8 cellular contexts compared by ENCODE assay signal in the genomic region with DNA sequence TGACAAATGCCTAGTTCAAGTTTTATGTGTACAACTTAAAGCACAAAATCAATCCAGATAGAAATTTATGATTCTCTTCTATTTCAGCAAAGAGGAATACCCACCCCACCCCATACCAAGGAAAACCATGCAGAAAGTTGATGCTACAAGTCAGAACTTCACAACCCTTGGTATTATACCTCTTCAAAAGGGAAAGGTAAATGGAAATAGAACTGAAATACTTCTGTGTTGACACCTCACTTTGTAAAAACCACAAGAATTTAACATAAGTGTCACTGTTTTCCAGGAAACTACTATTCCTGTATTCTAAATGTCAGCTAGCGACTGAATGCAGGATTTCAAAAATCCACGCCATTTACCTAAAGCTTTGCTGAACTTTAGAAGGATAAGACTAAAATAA. TPM values are rescaled to one million over a fixed set of nuclear protein-coding genes. Genes with fewer than 3 reads are reported as not detected.
DNase-seq lines count a peak whose midpoint lies in the region; ATAC-seq and TF ChIP-seq lines count a peak whose summit lies in the region.

No MANE protein-coding gene starts in this region.

- H3K9me2 ChIP-seq in PC-3 (replicated peaks; ENCODE audit: low read length): no peaks in the 10 kb centered on the region

- no peak overlapping the region for H3K9ac ChIP-seq in PC-3 (ENCODE audit: low read length)
- H3K9ac ChIP-seq in duodenal mucosa (ENCODE audit: low read depth in 1 of 2, low read length in 2 of 2): peak overlapping the region; percentile 9 to 29

- CTCF ChIA-PET in PC-3 (lab: Charles Lee): no interaction called here

- BruUV-seq in PC-3 (replicated peaks; lab: Mats Ljungman, UMichigan): no TSS peak

- peaks cover 10% of the 10 kb centered on the region for H3K36me3 ChIP-seq in PC-3 (ENCODE audit: low read depth, low read length)
- no peaks in the 10 kb centered on the region for H3K36me3 ChIP-seq in duodenal mucosa (ENCODE audit: control insufficient read depth in 1 of 2, insufficient read depth in 2 of 2, low read length in 2 of 2)
- no peaks in the 10 kb centered on the region for H3K36me3 ChIP-seq in osteoblast (ENCODE audit: insufficient read depth, low read length)
- H3K36me3 ChIP-seq in SJCRH30: peaks cover 24% of the 10 kb centered on the region

- POLR2A ChIA-PET in PC-3 (lab: Charles Lee; ENCODE audit: unreplicated experiment): interaction anchor here (0.7 kb wide), 1 partner anchor 10 kb away, joined by 3 read pairs; no protein-coding TSS in a partner anchor

- DNase-seq in EH (ENCODE audit: low read depth) (peak; percentile 15), PC-3 (peak; percentile 37), osteoblast (ENCODE audit: insufficient read length, low spot score, missing footprints) (no peak), SJCRH30 (no peak)
- DNase-seq in effector CD8-positive, alpha-beta T cell (lab: John Stamatoyannopoulos, UW): no peak

- H3K27ac ChIP-seq in PC-3 (ENCODE audit: low read length): no peak overlapping the region
- H3K27ac ChIP-seq in duodenal mucosa (ENCODE audit: low read depth, low read length): no peak overlapping the region
- H3K27ac ChIP-seq in osteoblast (ENCODE audit: low read depth, low read length): peak overlapping the region; percentile 52
- no peak overlapping the region for H3K27ac ChIP-seq in SJCRH30

- H3K9me3 ChIP-seq in PC-3 (ENCODE audit: low read length) (no peaks in the 10 kb centered on the region), duodenal mucosa (ENCODE audit: control insufficient read depth in 1 of 2, low read length in 2 of 2) (no peaks in the 10 kb centered on the region), osteoblast (ENCODE audit: low read depth, low read length) (no peaks in the 10 kb centered on the region), SJCRH30 (replicated peaks) (peaks cover 3% of the 10 kb centered on the region; the same call in 1 of the 2 replicates)

- TF ChIP-seq CTCF in PC-3 (conservative IDR thresholded peaks at IDR 0.05; ENCODE audit: low read depth, low read length): no peak
- no peak for TF ChIP-seq CTCF in osteoblast (IDR thresholded peaks at IDR 0.05; ENCODE audit: extremely low read depth, low read depth, low read length)

- peaks cover 3% of the 10 kb centered on the region for H3F3A ChIP-seq in PC-3 (ENCODE audit: low read length, unreplicated experiment)

- ATAC-seq in PC-3 (no peak), HG02870 (IDR thresholded peaks at IDR 0.05; ENCODE audit: unreplicated experiment) (no peak), HG03378 (IDR thresholded peaks at IDR 0.05; ENCODE audit: unreplicated experiment) (no peak)

- no peaks in the 10 kb centered on the region for H3K27me3 ChIP-seq in PC-3 (ENCODE audit: low read length)
- H3K27me3 ChIP-seq in duodenal mucosa (ENCODE audit: control insufficient read depth in 1 of 2, insufficient read depth in 2 of 2, low read length in 2 of 2): no peaks in the 10 kb centered on the region
- no peaks in the 10 kb centered on the region for H3K27me3 ChIP-seq in osteoblast (ENCODE audit: insufficient read depth, low read length)
- no peaks in the 10 kb centered on the region for H3K27me3 ChIP-seq in SJCRH30

- intact Hi-C loops in PC-3 (cut with micrococcal nuclease): loop anchor here (10.0 kb wide), 1 partner anchor 146 kb away; no protein-coding TSS in a partner anchor

- peak overlapping the region; percentile 97 for H3K4me2 ChIP-seq in PC-3 (ENCODE audit: low read length)
- peak overlapping the region; percentile 100 for H3K4me2 ChIP-seq in osteoblast (ENCODE audit: insufficient read depth, low read length)

- H2AFZ ChIP-seq in PC-3 (ENCODE audit: low read length) (no peak overlapping the region), osteoblast (ENCODE audit: low read length) (no peak overlapping the region)

- H3K4me1 ChIP-seq in PC-3 (ENCODE audit: insufficient read depth, low read length): peaks cover 33% of the 10 kb centered on the region
- H3K4me1 ChIP-seq in duodenal mucosa (ENCODE audit: control insufficient read depth in 1 of 2, insufficient read depth in 2 of 2, low read length in 2 of 2): peaks cover 42 to 52% of the 10 kb centered on the region in 2 donors
- peaks cover 28% of the 10 kb centered on the region for H3K4me1 ChIP-seq in osteoblast (ENCODE audit: insufficient read depth, low read length)
- H3K4me1 ChIP-seq in SJCRH30: peaks cover 17% of the 10 kb centered on the region

- H3K79me2 ChIP-seq in PC-3 (ENCODE audit: low read length) (peaks cover 91% of the 10 kb centered on the region), osteoblast (ENCODE audit: insufficient read depth, low read length) (peaks cover 90% of the 10 kb centered on the region)

- H3K4me3 ChIP-seq in PC-3 (ENCODE audit: low read length) (peak overlapping the region; percentile 79), duodenal mucosa (ENCODE audit: low read depth in 1 of 2, low read length in 2 of 2) (peak overlapping the region in 1 of 2 donors; percentile 80), osteoblast (ENCODE audit: insufficient read depth, low read length) (no peak overlapping the region), SJCRH30 (no peak overlapping the region)

- H4K20me1 ChIP-seq in PC-3 (ENCODE audit: low read length): peaks cover 75% of the 10 kb centered on the region
- H4K20me1 ChIP-seq in osteoblast (ENCODE audit: insufficient read depth, low read length): peaks cover 78% of the 10 kb centered on the region

RNA-seq across cellular contexts. Expression of a gene that starts 3.7 kb away (rescaled TPM):
- total RNA-seq in PC-3 (2014; rRNA removed) (222 and 274 TPM in 2 replicates), osteoblast (165 and 166 TPM in 2 replicates)
- 276 and 297 TPM in 2 replicates for total RNA-seq in SJCRH30 (2014; rRNA removed; shearing (Covaris generic))

RNA-seq across cellular contexts. Expression of a gene that starts 3.7 kb away (rescaled TPM):
- 43.5 and 53.6 TPM in 2 replicates for total RNA-seq in PC-3 (2014; rRNA removed)
- 57.8 and 62.6 TPM in 2 replicates for total RNA-seq in osteoblast
- total RNA-seq in SJCRH30 (2014; rRNA removed; shearing (Covaris generic)): 137 and 142 TPM in 2 replicates

RNA-seq across cellular contexts. Expression of a gene that starts 38.1 kb away (rescaled TPM):
- total RNA-seq in PC-3 (2014; rRNA removed) (71.8 and 75.8 TPM in 2 replicates), osteoblast (21.7 and 29.5 TPM in 2 replicates)
- total RNA-seq in SJCRH30 (2014; rRNA removed; shearing (Covaris generic)): 27.6 and 28.7 TPM in 2 replicates

RNA-seq across cellular contexts. Expression of a gene that starts 38.2 kb away (rescaled TPM):
- 479 and 530 TPM in 2 replicates for total RNA-seq in PC-3 (2014; rRNA removed)
- 108 and 124 TPM in 2 replicates for total RNA-seq in osteoblast
- total RNA-seq in SJCRH30 (2014; rRNA removed; shearing (Covaris generic)): 282 and 419 TPM in 2 replicates

RNA-seq across cellular contexts. Expression of a gene that starts 45.4 kb away (rescaled TPM):
- total RNA-seq in PC-3 (2014; rRNA removed): 7.9 and 9.7 TPM in 2 replicates
- 3.2 and 4.0 TPM in 2 replicates for total RNA-seq in osteoblast
- total RNA-seq in SJCRH30 (2014; rRNA removed; shearing (Covaris generic)): 3.5 and 4.3 TPM in 2 replicates

Comparison
In these comparisons a context has a peak if more than half of its experiments do, and no peak if none do; other contexts are left out.
1. DNase-seq: peak in EH (single experiment) and PC-3 (single experiment); none in osteoblast (single experiment), SJCRH30 (0 of 2) and effector CD8-positive, alpha-beta T cell (single experiment).